Comparison of ENCODE assay signal across 8 cellular contexts in the genomic region with DNA sequence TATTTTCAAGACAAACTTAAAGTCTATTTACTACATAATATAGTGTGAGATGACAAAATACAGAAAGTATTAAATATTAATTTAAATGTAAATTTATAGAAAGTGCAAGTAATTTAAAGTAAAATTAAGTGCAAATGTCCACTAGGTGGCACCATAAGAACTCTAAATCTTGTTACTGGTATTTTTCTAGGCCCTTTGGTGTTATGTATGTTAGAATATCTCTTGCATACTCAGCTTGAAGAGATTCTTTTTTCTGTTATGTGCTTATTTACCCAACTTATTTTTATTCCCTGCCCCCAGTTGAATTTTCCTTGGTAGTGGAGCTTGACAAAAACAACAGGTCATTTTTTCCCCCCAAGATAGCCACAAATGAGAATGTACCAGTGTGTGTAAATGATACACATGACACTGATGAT.
A peak's percentile ranks its signal among the peaks of the same experiment; 100 is the strongest.
DNase-seq lines count a peak whose midpoint lies in the region; ATAC-seq, FAIRE-seq and TF ChIP-seq lines count a peak whose summit lies in the region.

No MANE protein-coding gene starts in this region.

- H3K27me3 ChIP-seq in GM23248 (replicated peaks; ENCODE audit: insufficient read depth) (no peaks in the 10 kb centered on the region), neural cell (ENCODE audit: insufficient read depth, low read depth, low read length) (no peaks in the 10 kb centered on the region)

- TF ChIP-seq POLR2A in H54 (IDR thresholded peaks at IDR 0.05; ENCODE audit: low read depth, low read length), result no peak

- no peaks in the 10 kb centered on the region for H3K36me3 Mint-ChIP-seq in chondrocyte (ENCODE audit: low read depth)
- H3K36me3 Mint-ChIP-seq in T-cell, result peaks cover 3% of the 10 kb centered on the region

- no peak for FAIRE-seq in H54 (lab: Jason Lieb, UNC)

- peaks cover 40% of the 10 kb centered on the region for H3K4me1 ChIP-seq in GM23248 (ENCODE audit: insufficient read depth)

- H3F3A ChIP-seq in GM23248 (ENCODE audit: insufficient read depth) (peaks cover 26% of the 10 kb centered on the region), neural cell (ENCODE audit: insufficient read depth, low read length, poor library complexity, severe bottlenecking) (no peaks in the 10 kb centered on the region)

- TF ChIP-seq RAD21 in neural cell (conservative IDR thresholded peaks at IDR 0.05), result peak; percentile 69

- H3K4me1 Mint-ChIP-seq in chondrocyte (ENCODE audit: low read depth) (peaks cover 47% of the 10 kb centered on the region), T-cell (peaks cover 0 to 3% (median 0%) of the 10 kb centered on the region in 3 donors)

- H3K27ac Mint-ChIP-seq in chondrocyte (ENCODE audit: unreplicated experiment) (no peak overlapping the region), T-cell (no peak overlapping the region)

- TF ChIP-seq CTCF in chondrocyte (IDR thresholded peaks at IDR 0.05), result peak; percentile 92
- TF ChIP-seq CTCF in neural cell (IDR thresholded peaks at IDR 0.05; ENCODE audit: poor library complexity, severe bottlenecking), result peak; percentile 65

- no peak overlapping the region for H2AFZ ChIP-seq in GM23248
- H2AFZ ChIP-seq in neural cell (ENCODE audit: low read depth, low read length), result no peak overlapping the region

- no peak overlapping the region for H3K9ac ChIP-seq in GM23248
- no peak overlapping the region for H3K9ac ChIP-seq in neural cell (ENCODE audit: low read length)

- H3K9me3 ChIP-seq in GM23248 (ENCODE audit: low read depth) (no peaks in the 10 kb centered on the region), neural cell (ENCODE audit: low read length) (no peaks in the 10 kb centered on the region)

- DNase-seq in AG08396 (ENCODE audit: low spot score) (peak; percentile 6), GM23248 (peak; percentile 70), NCI-H748 (lab: John Stamatoyannopoulos, UW; ENCODE audit: unreplicated experiment) (peak; percentile 55), chondrocyte (ENCODE audit: low spot score) (no peak), H54 (ENCODE audit: insufficient read length, low spot score) (no peak), T-cell (no peak)

- H3K36me3 ChIP-seq in GM23248 (ENCODE audit: low read depth) (no peaks in the 10 kb centered on the region), neural cell (ENCODE audit: insufficient read depth, low read length) (no peaks in the 10 kb centered on the region)

- CTCF ChIA-PET in T-cell (lab: Charles Lee), result interaction anchor here (0.7 to 1.9 kb wide), 3 partner anchors 11 to 1207 kb away, joined by 3 to 4 read pairs (median 4); no protein-coding TSS in a partner anchor

- no peaks in the 10 kb centered on the region for H3K9me3 Mint-ChIP-seq in chondrocyte (ENCODE audit: low read depth)
- no peaks in the 10 kb centered on the region for H3K9me3 Mint-ChIP-seq in T-cell

- TF ChIP-seq EP300 in neural cell (conservative IDR thresholded peaks at IDR 0.05; ENCODE audit: poor library complexity, severe bottlenecking), result no peak

- H3K27ac ChIP-seq in GM23248 (no peak overlapping the region), neural cell (ENCODE audit: low read length) (no peak overlapping the region)

- no peak overlapping the region for H3K4me3 Mint-ChIP-seq in chondrocyte (ENCODE audit: unreplicated experiment)
- no peak overlapping the region for H3K4me3 Mint-ChIP-seq in T-cell

- in situ Hi-C loops in GM23248 (cut with MboI), result loop anchor here (10.0 kb wide), 1 partner anchor 992 kb away; no protein-coding TSS in a partner anchor

- no peak for ATAC-seq in T-cell (replicated peaks in 1 of 4)
- no peak for ATAC-seq in HG02610 (IDR thresholded peaks at IDR 0.05; ENCODE audit: unreplicated experiment)

- H3K4me3 ChIP-seq in GM23248 (no peak overlapping the region), neural cell (ENCODE audit: low read length) (no peak overlapping the region)

- H3K27me3 Mint-ChIP-seq in chondrocyte (ENCODE audit: low read depth) (no peaks in the 10 kb centered on the region), T-cell (no peaks in the 10 kb centered on the region)

- POLR2A ChIA-PET in T-cell (lab: Charles Lee), result no interaction called here

- H3K4me2 ChIP-seq in GM23248 (ENCODE audit: unreplicated experiment) (no peak overlapping the region), neural cell (ENCODE audit: low read length) (no peak overlapping the region)

- H3K79me2 ChIP-seq in GM23248 (ENCODE audit: insufficient read depth) (peaks cover 42% of the 10 kb centered on the region), neural cell (replicated peaks; ENCODE audit: insufficient read depth, low read length) (no peaks in the 10 kb centered on the region)

- H3K9me2 ChIP-seq in GM23248 (ENCODE audit: insufficient read depth) (no peaks in the 10 kb centered on the region), neural cell (ENCODE audit: insufficient read depth, low read length) (no peaks in the 10 kb centered on the region)

- H4K20me1 ChIP-seq in GM23248 (ENCODE audit: insufficient read depth), result no peaks in the 10 kb centered on the region
- H4K20me1 ChIP-seq in neural cell (ENCODE audit: insufficient read depth), result no peaks in the 10 kb centered on the region

TF ChIP-seq in neural cell, 6 proteins besides CTCF, POLR2A, EP300 and RAD21:
- TF ChIP-seq SMC3 (conservative IDR thresholded peaks at IDR 0.05; ENCODE audit: poor library complexity) (peak; percentile 72), EZH2 (IDR thresholded peaks at IDR 0.05; ENCODE audit: borderline replicate concordance, insufficient read depth, low read length, poor library complexity, severe bottlenecking) (no peak)

Comparison
In these comparisons a context has a peak if more than half of its experiments do, and no peak if none do; other contexts are left out.
1. DNase-seq: peak in AG08396 (single experiment), GM23248 (single experiment) and NCI-H748 (single experiment); none in chondrocyte (single experiment), H54 (single experiment) and T-cell (0 of 34).